Comparison of ENCODE assay signal across 10 cellular contexts in the genomic region with DNA sequence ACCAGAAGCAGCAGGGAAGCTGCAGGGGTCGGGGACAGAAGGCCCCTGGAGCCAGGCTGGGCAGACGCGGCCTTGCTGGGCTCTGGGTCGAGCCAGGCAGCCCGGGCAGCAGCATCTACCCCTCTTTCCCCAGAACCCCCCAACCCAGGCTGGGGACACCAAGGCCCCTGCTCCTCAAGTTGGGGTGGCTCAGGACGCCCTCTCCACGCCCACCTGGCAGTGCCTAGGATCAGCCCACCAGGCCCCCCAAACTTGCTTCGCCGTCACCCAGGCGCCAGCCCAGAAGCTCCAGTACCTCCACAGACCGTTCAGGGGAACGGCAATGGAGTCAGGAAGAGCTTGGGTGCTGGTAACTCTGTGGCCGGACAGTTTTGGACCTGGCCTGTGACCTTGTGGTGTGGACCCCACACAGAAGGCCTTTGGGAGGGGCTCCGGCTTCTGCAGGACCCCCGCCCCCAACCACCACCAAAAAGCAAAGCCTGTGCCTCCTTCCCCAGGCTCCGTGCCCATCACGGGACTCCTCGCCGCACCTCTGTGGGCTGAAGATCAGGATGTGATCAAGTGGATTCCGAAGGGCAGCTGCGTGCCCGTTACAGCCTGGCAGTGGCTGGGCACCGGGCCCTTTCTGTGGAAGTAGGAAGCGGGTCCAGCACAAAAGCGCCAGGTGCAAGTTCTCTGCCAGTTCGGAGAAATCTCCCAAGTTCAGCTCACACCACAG.
DNase-seq lines count a peak whose midpoint lies in the region; ATAC-seq and TF ChIP-seq lines count a peak whose summit lies in the region.
"Had no signal": no experiment of that assay in that cellular context is flagged by ENCODE, and none has a peak within 500 bp of the region (broad histone marks: within the 10 kb centered on the region; RNA-seq: fewer than 3 reads in every experiment).

No MANE protein-coding gene starts in this region.

- no peaks in the 10 kb centered on the region for H3K36me3 Mint-ChIP-seq in nephron progenitor cell (ENCODE audit: low read depth)

- no peak for ATAC-seq in HG03097 (IDR thresholded peaks at IDR 0.05; ENCODE audit: low FRiP score, unreplicated experiment)

- H3K4me2 ChIP-seq in BLaER1 treated with 17β-estradiol and CSF1 and Interleukin-3, amounts not matched to agents 10 nM and 100 nM = peak overlapping the region; percentile 90 to 99 (median 98)
- H3K4me2 ChIP-seq in KMS-11 = peak overlapping the region; percentile 94; the same call in 1 of the 2 replicates

- H3K27ac ChIP-seq in BLaER1 treated with 17β-estradiol and CSF1 and Interleukin-3, amounts not matched to agents 10 nM and 100 nM = no peak overlapping the region
- H3K27ac ChIP-seq in KMS-11 (no peak overlapping the region; the same call in 1 of the 2 replicates), duodenal mucosa (ENCODE audit: low read depth, low read length) (peak overlapping the region; percentile 91)

- H3K36me3 ChIP-seq in BLaER1 treated with 17β-estradiol and CSF1 and Interleukin-3, amounts not matched to agents 10 nM and 100 nM = no peaks in the 10 kb centered on the region
- H3K36me3 ChIP-seq in KMS-11 (ENCODE audit: insufficient read depth) = no peaks in the 10 kb centered on the region
- no peaks in the 10 kb centered on the region for H3K36me3 ChIP-seq in duodenal mucosa (ENCODE audit: control insufficient read depth in 1 of 2, insufficient read depth in 2 of 2, low read length in 2 of 2)

- peaks cover 0 to 89% (median 68%) of the 10 kb centered on the region in 11 experiments; a peak in 20 of 22 replicates for H4K20me1 ChIP-seq in BLaER1 treated with 17β-estradiol and CSF1 and Interleukin-3, amounts not matched to agents 10 nM and 100 nM
- H4K20me1 ChIP-seq in KMS-11 (ENCODE audit: insufficient read depth) = 0 out of 2 replicates have a peak, but pooled peaks cover 3% of the 10 kb centered on the region

- H2AFZ ChIP-seq in KMS-11 (ENCODE audit: low read depth) = no peak overlapping the region

- DNase-seq in nephron progenitor cell (no peak), amniotic stem cell (lab: John Stamatoyannopoulos, UW) (no peak), RKO (ENCODE audit: low spot score) (no peak)
- no peak for DNase-seq in effector CD4-positive, alpha-beta T cell
- DNase-seq: DMS79 treated with DMSO at 0.1 percent for 48 hours, NCI-H1436 treated with DMSO at 0.1 percent for 48 hours had no signal

- peaks cover 69% of the 10 kb centered on the region for H3K79me2 ChIP-seq in KMS-11 (ENCODE audit: insufficient read depth, low read depth)

- H3K4me1 Mint-ChIP-seq in nephron progenitor cell = peaks cover 44% of the 10 kb centered on the region

- H3K9me3 Mint-ChIP-seq in nephron progenitor cell = no peaks in the 10 kb centered on the region

- H3K9me3 ChIP-seq in BLaER1 treated with 17β-estradiol and CSF1 and Interleukin-3, amounts not matched to agents 10 nM and 100 nM (replicated peaks in 1 of 11) = no peaks in the 10 kb centered on the region
- H3K9me3 ChIP-seq in duodenal mucosa (ENCODE audit: control insufficient read depth in 1 of 2, low read length in 2 of 2) = no peaks in the 10 kb centered on the region

- H3K4me1 ChIP-seq in BLaER1 treated with 17β-estradiol and CSF1 and Interleukin-3, amounts not matched to agents 10 nM and 100 nM = peaks cover 63 to 96% (median 95%) of the 10 kb centered on the region in 10 experiments
- H3K4me1 ChIP-seq in KMS-11 (ENCODE audit: low read depth, poor library complexity, severe bottlenecking) = peaks cover 28% of the 10 kb centered on the region
- H3K4me1 ChIP-seq in duodenal mucosa (ENCODE audit: control insufficient read depth in 1 of 2, insufficient read depth in 2 of 2, low read length in 2 of 2) = peaks cover 57 to 62% of the 10 kb centered on the region in 2 donors

- peak overlapping the region in 8 of 10 experiments; percentile 30 to 76 (median 48); a peak in 4 of 20 replicates for H3K4me3 ChIP-seq in BLaER1 treated with 17β-estradiol and CSF1 and Interleukin-3, amounts not matched to agents 10 nM and 100 nM
- no peak overlapping the region for H3K4me3 ChIP-seq in KMS-11 (IDR thresholded peaks at IDR 0.05; ENCODE audit: insufficient read depth, low read depth, low read length)
- H3K4me3 ChIP-seq in duodenal mucosa (ENCODE audit: low read depth in 1 of 2, low read length in 2 of 2) = peak overlapping the region; percentile 81 to 86

- TF ChIP-seq CTCF in KMS-11 (conservative IDR thresholded peaks at IDR 0.05; ENCODE audit: low read depth, low read length) (no peak), nephron progenitor cell (IDR thresholded peaks at IDR 0.05) (no peak)

- H3K9ac ChIP-seq in BLaER1 treated with 17β-estradiol and CSF1 and Interleukin-3, amounts not matched to agents 10 nM and 100 nM = peak overlapping the region in 6 of 11 experiments; percentile 9 to 50 (median 27); a peak in 5 of 22 replicates
- H3K9ac ChIP-seq in KMS-11 = no peak overlapping the region
- H3K9ac ChIP-seq in duodenal mucosa (ENCODE audit: low read depth in 1 of 2, low read length in 2 of 2) = peak overlapping the region; percentile 90 to 98

- no peak overlapping the region for H3K27ac Mint-ChIP-seq in nephron progenitor cell

- peak overlapping the region; percentile 84 for H3K4me3 Mint-ChIP-seq in nephron progenitor cell

- H3K27me3 Mint-ChIP-seq in nephron progenitor cell (ENCODE audit: low read depth, poor library complexity) = peaks cover 6% of the 10 kb centered on the region

- peaks cover 81 to 98% (median 95%) of the 10 kb centered on the region in 11 experiments for H3K27me3 ChIP-seq in BLaER1 treated with 17β-estradiol and CSF1 and Interleukin-3, amounts not matched to agents 10 nM and 100 nM
- H3K27me3 ChIP-seq in KMS-11 (ENCODE audit: insufficient read depth, low read depth) (no peaks in the 10 kb centered on the region), duodenal mucosa (ENCODE audit: control insufficient read depth in 1 of 2, insufficient read depth in 2 of 2, low read length in 2 of 2) (no peaks in the 10 kb centered on the region)
